ENCODE assay signal across 1 cellular context in the genomic region with DNA sequence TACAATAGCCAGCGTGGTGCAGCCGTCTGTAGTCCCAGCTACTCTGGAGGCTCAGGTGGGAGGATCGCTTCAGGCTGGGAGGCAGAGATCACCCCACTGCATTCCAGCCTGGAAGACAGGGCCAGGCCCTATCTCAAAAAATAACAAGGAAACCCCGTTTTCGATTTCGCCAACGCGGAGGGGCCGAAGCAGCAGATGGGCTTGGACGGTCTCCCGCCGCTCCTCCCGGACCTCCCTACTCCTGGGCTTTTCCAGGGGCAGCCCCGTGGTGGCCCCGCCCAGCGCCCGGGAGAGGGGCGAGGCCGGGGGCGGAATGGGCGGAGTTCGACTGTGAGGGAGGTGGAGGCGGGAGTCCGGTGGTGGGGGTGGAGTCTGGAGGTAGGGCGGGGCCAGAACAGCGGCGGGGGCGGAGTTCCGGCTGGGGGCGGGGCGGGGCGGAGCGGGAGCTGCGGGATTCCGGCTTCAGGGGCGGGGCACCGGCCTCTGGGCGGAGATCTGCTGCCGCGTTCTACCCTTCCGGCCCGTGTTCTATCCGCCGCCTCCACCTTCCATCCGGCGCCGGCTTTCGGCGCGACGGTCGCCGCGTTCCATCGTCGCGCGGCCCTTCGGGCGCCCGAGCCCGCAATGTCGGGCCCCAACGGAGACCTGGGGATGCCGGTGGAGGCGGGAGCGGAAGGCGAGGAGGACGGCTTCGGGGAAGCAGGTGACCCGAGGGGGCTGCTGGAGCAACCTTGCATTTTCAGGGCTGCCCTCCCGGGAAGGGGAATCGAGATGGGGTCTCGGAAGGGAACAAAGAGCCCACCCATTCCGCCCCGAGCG.
TF ChIP-seq lines count a peak whose summit lies in the region.

A gene with protein sequence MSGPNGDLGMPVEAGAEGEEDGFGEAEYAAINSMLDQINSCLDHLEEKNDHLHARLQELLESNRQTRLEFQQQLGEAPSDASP (plus strand): TSS at position 482 of the 819 bp plus-strand sequence. CDS start 143 bp downstream, at position 625.

TF ChIP-seq in GM12878, 131 proteins besides CTCF, POLR2A, EP300 and RAD21 (continued from another document and continues in another):
- TF ChIP-seq, protein P1, sequence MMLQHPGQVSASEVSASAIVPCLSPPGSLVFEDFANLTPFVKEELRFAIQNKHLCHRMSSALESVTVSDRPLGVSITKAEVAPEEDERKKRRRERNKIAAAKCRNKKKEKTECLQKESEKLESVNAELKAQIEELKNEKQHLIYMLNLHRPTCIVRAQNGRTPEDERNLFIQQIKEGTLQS (IDR thresholded peaks at IDR 0.05; ENCODE audit: borderline replicate concordance, extremely low read depth, low read depth, low read length): peak; percentile 41; the same call in 1 of the 2 replicates
- TF ChIP-seq, protein P2, sequence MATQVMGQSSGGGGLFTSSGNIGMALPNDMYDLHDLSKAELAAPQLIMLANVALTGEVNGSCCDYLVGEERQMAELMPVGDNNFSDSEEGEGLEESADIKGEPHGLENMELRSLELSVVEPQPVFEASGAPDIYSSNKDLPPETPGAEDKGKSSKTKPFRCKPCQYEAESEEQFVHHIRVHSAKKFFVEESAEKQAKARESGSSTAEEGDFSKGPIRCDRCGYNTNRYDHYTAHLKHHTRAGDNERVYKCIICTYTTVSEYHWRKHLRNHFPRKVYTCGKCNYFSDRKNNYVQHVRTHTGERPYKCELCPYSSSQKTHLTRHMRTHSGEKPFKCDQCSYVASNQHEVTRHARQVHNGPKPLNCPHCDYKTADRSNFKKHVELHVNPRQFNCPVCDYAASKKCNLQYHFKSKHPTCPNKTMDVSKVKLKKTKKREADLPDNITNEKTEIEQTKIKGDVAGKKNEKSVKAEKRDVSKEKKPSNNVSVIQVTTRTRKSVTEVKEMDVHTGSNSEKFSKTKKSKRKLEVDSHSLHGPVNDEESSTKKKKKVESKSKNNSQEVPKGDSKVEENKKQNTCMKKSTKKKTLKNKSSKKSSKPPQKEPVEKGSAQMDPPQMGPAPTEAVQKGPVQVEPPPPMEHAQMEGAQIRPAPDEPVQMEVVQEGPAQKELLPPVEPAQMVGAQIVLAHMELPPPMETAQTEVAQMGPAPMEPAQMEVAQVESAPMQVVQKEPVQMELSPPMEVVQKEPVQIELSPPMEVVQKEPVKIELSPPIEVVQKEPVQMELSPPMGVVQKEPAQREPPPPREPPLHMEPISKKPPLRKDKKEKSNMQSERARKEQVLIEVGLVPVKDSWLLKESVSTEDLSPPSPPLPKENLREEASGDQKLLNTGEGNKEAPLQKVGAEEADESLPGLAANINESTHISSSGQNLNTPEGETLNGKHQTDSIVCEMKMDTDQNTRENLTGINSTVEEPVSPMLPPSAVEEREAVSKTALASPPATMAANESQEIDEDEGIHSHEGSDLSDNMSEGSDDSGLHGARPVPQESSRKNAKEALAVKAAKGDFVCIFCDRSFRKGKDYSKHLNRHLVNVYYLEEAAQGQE (IDR thresholded peaks at IDR 0.05; ENCODE audit: low read depth, low read length): no peak
- TF ChIP-seq, protein P3, sequence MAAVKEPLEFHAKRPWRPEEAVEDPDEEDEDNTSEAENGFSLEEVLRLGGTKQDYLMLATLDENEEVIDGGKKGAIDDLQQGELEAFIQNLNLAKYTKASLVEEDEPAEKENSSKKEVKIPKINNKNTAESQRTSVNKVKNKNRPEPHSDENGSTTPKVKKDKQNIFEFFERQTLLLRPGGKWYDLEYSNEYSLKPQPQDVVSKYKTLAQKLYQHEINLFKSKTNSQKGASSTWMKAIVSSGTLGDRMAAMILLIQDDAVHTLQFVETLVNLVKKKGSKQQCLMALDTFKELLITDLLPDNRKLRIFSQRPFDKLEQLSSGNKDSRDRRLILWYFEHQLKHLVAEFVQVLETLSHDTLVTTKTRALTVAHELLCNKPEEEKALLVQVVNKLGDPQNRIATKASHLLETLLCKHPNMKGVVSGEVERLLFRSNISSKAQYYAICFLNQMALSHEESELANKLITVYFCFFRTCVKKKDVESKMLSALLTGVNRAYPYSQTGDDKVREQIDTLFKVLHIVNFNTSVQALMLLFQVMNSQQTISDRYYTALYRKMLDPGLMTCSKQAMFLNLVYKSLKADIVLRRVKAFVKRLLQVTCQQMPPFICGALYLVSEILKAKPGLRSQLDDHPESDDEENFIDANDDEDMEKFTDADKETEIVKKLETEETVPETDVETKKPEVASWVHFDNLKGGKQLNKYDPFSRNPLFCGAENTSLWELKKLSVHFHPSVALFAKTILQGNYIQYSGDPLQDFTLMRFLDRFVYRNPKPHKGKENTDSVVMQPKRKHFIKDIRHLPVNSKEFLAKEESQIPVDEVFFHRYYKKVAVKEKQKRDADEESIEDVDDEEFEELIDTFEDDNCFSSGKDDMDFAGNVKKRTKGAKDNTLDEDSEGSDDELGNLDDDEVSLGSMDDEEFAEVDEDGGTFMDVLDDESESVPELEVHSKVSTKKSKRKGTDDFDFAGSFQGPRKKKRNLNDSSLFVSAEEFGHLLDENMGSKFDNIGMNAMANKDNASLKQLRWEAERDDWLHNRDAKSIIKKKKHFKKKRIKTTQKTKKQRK (IDR thresholded peaks at IDR 0.05; ENCODE audit: low read depth, low read length): no peak
- TF ChIP-seq SPI1 (IDR thresholded peaks at IDR 0.05; ENCODE audit: borderline replicate concordance, insufficient read depth, low read depth, low read length): no peak
- no peak for TF ChIP-seq HDAC2 (IDR thresholded peaks at IDR 0.05)
- TF ChIP-seq ZBED1 (IDR thresholded peaks at IDR 0.05; ENCODE audit: borderline replicate concordance): no peak
- TF ChIP-seq RUNX3 (IDR thresholded peaks at IDR 0.05; ENCODE audit: low read length): no peak
- no peak for TF ChIP-seq SUPT20H (IDR thresholded peaks at IDR 0.05; ENCODE audit: borderline replicate concordance, control insufficient read depth, low read depth, low read length)
- TF ChIP-seq NR2C2 (IDR thresholded peaks at IDR 0.05; ENCODE audit: borderline replicate concordance, control insufficient read depth, insufficient read length, low read depth): no peak
- TF ChIP-seq, protein P4, sequence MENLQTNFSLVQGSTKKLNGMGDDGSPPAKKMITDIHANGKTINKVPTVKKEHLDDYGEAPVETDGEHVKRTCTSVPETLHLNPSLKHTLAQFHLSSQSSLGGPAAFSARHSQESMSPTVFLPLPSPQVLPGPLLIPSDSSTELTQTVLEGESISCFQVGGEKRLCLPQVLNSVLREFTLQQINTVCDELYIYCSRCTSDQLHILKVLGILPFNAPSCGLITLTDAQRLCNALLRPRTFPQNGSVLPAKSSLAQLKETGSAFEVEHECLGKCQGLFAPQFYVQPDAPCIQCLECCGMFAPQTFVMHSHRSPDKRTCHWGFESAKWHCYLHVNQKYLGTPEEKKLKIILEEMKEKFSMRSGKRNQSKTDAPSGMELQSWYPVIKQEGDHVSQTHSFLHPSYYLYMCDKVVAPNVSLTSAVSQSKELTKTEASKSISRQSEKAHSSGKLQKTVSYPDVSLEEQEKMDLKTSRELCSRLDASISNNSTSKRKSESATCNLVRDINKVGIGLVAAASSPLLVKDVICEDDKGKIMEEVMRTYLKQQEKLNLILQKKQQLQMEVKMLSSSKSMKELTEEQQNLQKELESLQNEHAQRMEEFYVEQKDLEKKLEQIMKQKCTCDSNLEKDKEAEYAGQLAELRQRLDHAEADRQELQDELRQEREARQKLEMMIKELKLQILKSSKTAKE (IDR thresholded peaks at IDR 0.05; ENCODE audit: low read depth, poor library complexity, severe bottlenecking): no peak
- no peak for TF ChIP-seq JUNB (IDR thresholded peaks at IDR 0.05)
- TF ChIP-seq TCF7 (IDR thresholded peaks at IDR 0.05; ENCODE audit: borderline replicate concordance): no peak
- peak; percentile 1; the same call in 1 of the 2 replicates for TF ChIP-seq GATAD2B (conservative IDR thresholded peaks at IDR 0.05; ENCODE audit: low read depth)
- TF ChIP-seq, protein P5, sequence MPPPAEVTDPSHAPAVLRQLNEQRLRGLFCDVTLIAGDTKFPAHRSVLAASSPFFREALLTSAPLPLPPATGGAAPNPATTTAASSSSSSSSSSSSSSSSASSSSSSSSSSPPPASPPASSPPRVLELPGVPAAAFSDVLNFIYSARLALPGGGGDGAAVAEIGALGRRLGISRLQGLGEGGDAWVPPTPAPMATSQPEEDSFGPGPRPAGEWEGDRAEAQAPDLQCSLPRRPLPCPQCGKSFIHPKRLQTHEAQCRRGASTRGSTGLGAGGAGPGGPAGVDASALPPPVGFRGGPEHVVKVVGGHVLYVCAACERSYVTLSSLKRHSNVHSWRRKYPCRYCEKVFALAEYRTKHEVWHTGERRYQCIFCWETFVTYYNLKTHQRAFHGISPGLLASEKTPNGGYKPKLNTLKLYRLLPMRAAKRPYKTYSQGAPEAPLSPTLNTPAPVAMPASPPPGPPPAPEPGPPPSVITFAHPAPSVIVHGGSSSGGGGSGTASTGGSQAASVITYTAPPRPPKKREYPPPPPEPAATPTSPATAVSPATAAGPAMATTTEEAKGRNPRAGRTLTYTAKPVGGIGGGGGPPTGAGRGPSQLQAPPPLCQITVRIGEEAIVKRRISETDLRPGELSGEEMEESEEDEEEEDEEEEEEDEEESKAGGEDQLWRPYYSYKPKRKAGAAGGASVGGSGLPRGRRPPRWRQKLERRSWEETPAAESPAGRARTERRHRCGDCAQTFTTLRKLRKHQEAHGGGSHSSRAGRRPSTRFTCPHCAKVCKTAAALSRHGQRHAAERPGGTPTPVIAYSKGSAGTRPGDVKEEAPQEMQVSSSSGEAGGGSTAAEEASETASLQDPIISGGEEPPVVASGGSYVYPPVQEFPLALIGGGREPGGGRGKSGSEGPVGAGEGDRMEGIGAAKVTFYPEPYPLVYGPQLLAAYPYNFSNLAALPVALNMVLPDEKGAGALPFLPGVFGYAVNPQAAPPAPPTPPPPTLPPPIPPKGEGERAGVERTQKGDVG (CRISPR knock-in tag; IDR thresholded peaks at IDR 0.05): no peak
- TF ChIP-seq SMC3 (IDR thresholded peaks at IDR 0.05; ENCODE audit: borderline replicate concordance, low read length): no peak; the same call in 1 of the 2 replicates
- TF ChIP-seq, protein P6, sequence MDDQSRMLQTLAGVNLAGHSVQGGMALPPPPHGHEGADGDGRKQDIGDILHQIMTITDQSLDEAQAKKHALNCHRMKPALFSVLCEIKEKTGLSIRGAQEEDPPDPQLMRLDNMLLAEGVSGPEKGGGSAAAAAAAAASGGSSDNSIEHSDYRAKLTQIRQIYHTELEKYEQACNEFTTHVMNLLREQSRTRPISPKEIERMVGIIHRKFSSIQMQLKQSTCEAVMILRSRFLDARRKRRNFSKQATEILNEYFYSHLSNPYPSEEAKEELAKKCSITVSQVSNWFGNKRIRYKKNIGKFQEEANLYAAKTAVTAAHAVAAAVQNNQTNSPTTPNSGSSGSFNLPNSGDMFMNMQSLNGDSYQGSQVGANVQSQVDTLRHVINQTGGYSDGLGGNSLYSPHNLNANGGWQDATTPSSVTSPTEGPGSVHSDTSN (IDR thresholded peaks at IDR 0.05; ENCODE audit: insufficient replicate concordance, low read depth, low read length): no peak
- TF ChIP-seq, protein P7, sequence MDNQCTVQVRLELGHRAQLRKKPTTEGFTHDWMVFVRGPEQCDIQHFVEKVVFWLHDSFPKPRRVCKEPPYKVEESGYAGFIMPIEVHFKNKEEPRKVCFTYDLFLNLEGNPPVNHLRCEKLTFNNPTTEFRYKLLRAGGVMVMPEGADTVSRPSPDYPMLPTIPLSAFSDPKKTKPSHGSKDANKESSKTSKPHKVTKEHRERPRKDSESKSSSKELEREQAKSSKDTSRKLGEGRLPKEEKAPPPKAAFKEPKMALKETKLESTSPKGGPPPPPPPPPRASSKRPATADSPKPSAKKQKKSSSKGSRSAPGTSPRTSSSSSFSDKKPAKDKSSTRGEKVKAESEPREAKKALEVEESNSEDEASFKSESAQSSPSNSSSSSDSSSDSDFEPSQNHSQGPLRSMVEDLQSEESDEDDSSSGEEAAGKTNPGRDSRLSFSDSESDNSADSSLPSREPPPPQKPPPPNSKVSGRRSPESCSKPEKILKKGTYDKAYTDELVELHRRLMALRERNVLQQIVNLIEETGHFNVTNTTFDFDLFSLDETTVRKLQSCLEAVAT (IDR thresholded peaks at IDR 0.05): no peak
- TF ChIP-seq EGR1 (IDR thresholded peaks at IDR 0.05; ENCODE audit: borderline replicate concordance in 1 of 2, low read depth in 2 of 2, low read length in 2 of 2): peak in 1 of 2 experiments; percentile 87; a peak in 2 of 3 replicates
- no peak for TF ChIP-seq HDAC6 (IDR thresholded peaks at IDR 0.05; ENCODE audit: unreplicated experiment)
- TF ChIP-seq KAT2A (conservative IDR thresholded peaks at IDR 0.05; ENCODE audit: control insufficient read depth, low read depth, low read length): no peak
- peak; percentile 14; the same call in 1 of the 2 replicates for TF ChIP-seq NR2F1 (conservative IDR thresholded peaks at IDR 0.05)
- TF ChIP-seq ZNF384 (IDR thresholded peaks at IDR 0.05; ENCODE audit: borderline replicate concordance, low read depth, low read length): no peak
- no peak for TF ChIP-seq IRF4 (IDR thresholded peaks at IDR 0.05; ENCODE audit: low read depth, low read length)
- TF ChIP-seq, protein P8, sequence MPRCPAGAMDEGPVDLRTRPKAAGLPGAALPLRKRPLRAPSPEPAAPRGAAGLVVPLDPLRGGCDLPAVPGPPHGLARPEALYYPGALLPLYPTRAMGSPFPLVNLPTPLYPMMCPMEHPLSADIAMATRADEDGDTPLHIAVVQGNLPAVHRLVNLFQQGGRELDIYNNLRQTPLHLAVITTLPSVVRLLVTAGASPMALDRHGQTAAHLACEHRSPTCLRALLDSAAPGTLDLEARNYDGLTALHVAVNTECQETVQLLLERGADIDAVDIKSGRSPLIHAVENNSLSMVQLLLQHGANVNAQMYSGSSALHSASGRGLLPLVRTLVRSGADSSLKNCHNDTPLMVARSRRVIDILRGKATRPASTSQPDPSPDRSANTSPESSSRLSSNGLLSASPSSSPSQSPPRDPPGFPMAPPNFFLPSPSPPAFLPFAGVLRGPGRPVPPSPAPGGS (IDR thresholded peaks at IDR 0.05; ENCODE audit: borderline replicate concordance, insufficient read depth, low read depth, low read length, poor library complexity, severe bottlenecking): peak; percentile 43
- TF ChIP-seq, protein P9, sequence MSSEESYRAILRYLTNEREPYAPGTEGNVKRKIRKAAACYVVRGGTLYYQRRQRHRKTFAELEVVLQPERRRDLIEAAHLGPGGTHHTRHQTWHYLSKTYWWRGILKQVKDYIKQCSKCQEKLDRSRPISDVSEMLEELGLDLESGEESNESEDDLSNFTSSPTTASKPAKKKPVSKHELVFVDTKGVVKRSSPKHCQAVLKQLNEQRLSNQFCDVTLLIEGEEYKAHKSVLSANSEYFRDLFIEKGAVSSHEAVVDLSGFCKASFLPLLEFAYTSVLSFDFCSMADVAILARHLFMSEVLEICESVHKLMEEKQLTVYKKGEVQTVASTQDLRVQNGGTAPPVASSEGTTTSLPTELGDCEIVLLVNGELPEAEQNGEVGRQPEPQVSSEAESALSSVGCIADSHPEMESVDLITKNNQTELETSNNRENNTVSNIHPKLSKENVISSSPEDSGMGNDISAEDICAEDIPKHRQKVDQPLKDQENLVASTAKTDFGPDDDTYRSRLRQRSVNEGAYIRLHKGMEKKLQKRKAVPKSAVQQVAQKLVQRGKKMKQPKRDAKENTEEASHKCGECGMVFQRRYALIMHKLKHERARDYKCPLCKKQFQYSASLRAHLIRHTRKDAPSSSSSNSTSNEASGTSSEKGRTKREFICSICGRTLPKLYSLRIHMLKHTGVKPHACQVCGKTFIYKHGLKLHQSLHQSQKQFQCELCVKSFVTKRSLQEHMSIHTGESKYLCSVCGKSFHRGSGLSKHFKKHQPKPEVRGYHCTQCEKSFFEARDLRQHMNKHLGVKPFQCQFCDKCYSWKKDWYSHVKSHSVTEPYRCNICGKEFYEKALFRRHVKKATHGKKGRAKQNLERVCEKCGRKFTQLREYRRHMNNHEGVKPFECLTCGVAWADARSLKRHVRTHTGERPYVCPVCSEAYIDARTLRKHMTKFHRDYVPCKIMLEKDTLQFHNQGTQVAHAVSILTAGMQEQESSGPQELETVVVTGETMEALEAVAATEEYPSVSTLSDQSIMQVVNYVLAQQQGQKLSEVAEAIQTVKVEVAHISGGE (CRISPR knock-in tag; IDR thresholded peaks at IDR 0.05): peak; percentile 61
- peak; percentile 51; the same call in 1 of the 2 replicates for TF ChIP-seq SMARCA5 (IDR thresholded peaks at IDR 0.05)
- TF ChIP-seq GABPA (IDR thresholded peaks at IDR 0.05; ENCODE audit: low read depth): peak; percentile 76
- peak; percentile 86 for TF ChIP-seq POLR2AphosphoS5 (IDR thresholded peaks at IDR 0.05; ENCODE audit: low read length)
- no peak for TF ChIP-seq MXI1 (IDR thresholded peaks at IDR 0.05; ENCODE audit: low read depth, low read length)
